In genomic region chr6:127243501-127243900, GRCh38 we compare ENCODE assay signal across 33 cellular contexts.
"Had no signal": no experiment of that assay in that cellular context is flagged by ENCODE, and none has a peak within 500 bp of the region (broad histone marks: within the 10 kb centered on the region; RNA-seq: fewer than 3 reads in every experiment).

No MANE protein-coding gene starts in this region.

- DNase-seq: activated CD4-positive, alpha-beta memory T cell treated with anti-CD3 and anti-CD28 coated beads, Interleukin-2, amount 10 ng/mL, durations not matched to agents 7 days and 5 days; activated CD4-positive, alpha-beta T cell treated with anti-CD3 and anti-CD28 coated beads for 1 hour; activated CD4-positive, alpha-beta T cell treated with anti-CD3 and anti-CD28 coated beads for 48 hours; activated CD4-positive, CD25-positive, alpha-beta regulatory T cell; activated CD8-positive, alpha-beta memory T cell treated with anti-CD3 and anti-CD28 coated beads for 24 hours; activated CD8-positive, alpha-beta memory T cell treated with anti-CD3 and anti-CD28 coated beads, Interleukin-2, amount 10 ng/mL, durations not matched to agents 7 days and 5 days; activated effector memory CD4-positive, alpha-beta T cell treated with anti-CD3 and anti-CD28 coated beads, Interleukin-2, amount 50 U/mL, for 16 hours; activated naive CD4-positive, alpha-beta T cell; activated naive CD4-positive, alpha-beta T cell treated with anti-CD3 and anti-CD28 coated beads, Interleukin-2, amount 50 U/mL, for 16 hours; activated naive CD8-positive, alpha-beta T cell treated with anti-CD3 and anti-CD28 coated beads for 36 hours; activated T-cell treated with anti-CD3 and anti-CD28 coated beads, Interleukin-2, amount 50 U/mL, for 1 hour; activated T-cell treated with anti-CD3 and anti-CD28 coated beads, Interleukin-2, amount 50 U/mL, for 72 hours; amygdala; brain microvascular endothelial cell; Kasumi-1; MG63; NCI-H1048; NCI-H1105 treated with DMSO at 0.1 percent for 48 hours; NCI-H1436; NCI-H1694; NCI-H1930; NCI-H2081 treated with DMSO at 0.1 percent for 48 hours; NCI-H226; NCI-H446 treated with DMSO at 0.1 percent for 48 hours; NCI-H524; NCI-H69; NK-92 treated with Interleukin-12 subunit alpha and Interleukin-12 subunit beta, amount 100 ng/mL, for 24 hours; PC-3; Right ventricle myocardium superior; T1000; WERI-Rb-1 had no signal

- H3K36me3 ChIP-seq: ascending aorta, brain microvascular endothelial cell, cardiac muscle cell, MG63, WERI-Rb-1 had no signal

- H3K27me3 ChIP-seq: ascending aorta, brain microvascular endothelial cell, cardiac muscle cell, MG63 had no signal

- H3K4me1 ChIP-seq: ascending aorta had no signal

- H3K9me3 ChIP-seq: ascending aorta, MG63 had no signal

- H3K4me3 ChIP-seq: ascending aorta, cardiac muscle cell, MG63 had no signal

- H3K27ac ChIP-seq: ascending aorta, brain microvascular endothelial cell, cardiac muscle cell, WERI-Rb-1 had no signal
